Comparison of ENCODE assay signal across 10 cellular contexts in the genomic region with DNA sequence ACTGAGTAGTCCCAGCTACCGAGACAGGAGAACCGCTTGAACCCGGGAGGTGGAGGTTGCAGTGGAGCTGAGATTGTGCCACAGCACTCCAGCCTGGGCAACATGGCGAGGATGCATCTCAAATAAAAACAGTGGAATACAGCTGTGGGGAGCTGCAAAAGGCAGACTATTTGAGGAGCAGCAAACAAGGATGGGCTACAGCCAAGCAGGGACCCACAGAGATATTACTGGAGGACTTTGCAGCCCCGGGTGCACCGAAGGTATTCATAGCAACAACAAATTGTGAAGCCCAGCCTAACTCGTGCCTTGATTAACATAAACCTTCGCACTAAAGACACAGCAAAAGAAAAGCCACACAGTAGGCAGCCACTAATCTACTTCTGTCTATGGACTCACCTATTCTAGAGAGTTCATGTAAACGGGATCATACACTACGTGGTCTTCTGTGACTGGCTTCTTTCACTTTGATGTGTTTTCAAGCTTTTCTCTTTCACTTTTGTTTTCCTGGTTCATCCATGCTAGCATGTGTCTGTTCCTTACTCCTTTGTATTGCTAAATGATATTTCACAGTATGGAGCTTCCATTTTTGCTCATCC. TPM values are rescaled to one million over a fixed set of nuclear protein-coding genes. Genes with fewer than 3 reads are reported as not detected.
DNase-seq lines count a peak whose midpoint lies in the region; ATAC-seq and TF ChIP-seq lines count a peak whose summit lies in the region.
"Had no signal": no experiment of that assay in that cellular context is flagged by ENCODE, and none has a peak within 500 bp of the region (broad histone marks: within the 10 kb centered on the region; RNA-seq: fewer than 3 reads in every experiment).

No MANE protein-coding gene starts in this region.

- no peaks in the 10 kb centered on the region; the same call in 1 of the 2 replicates for H3K36me3 Mint-ChIP-seq in HFFc6 (ENCODE audit: low read depth)

- peak overlapping the region; percentile 76 for H3K27ac Mint-ChIP-seq in HFFc6

- peak overlapping the region; percentile 78 for H2AFZ ChIP-seq in ACC112 (ENCODE audit: low read length, unreplicated experiment)

- no peak for TF ChIP-seq CTCF in HFFc6 (IDR thresholded peaks at IDR 0.05)
- TF ChIP-seq CTCF in VCaP (conservative IDR thresholded peaks at IDR 0.05) = no peak
- TF ChIP-seq CTCF in left lung (IDR thresholded peaks at IDR 0.05) = no peak

- peaks cover 9% of the 10 kb centered on the region for H3K4me1 ChIP-seq in ACC112 (ENCODE audit: control insufficient read depth, insufficient read depth, low read length, unreplicated experiment)
- H3K4me1 ChIP-seq in left lung = peaks cover 8 to 19% of the 10 kb centered on the region in 2 donors

- H3K4me3 ChIP-seq in ACC112 (ENCODE audit: low read depth, low read length) (peak overlapping the region; percentile 74), left lung (no peak overlapping the region)

- peaks cover 5% of the 10 kb centered on the region; the same call in 1 of the 2 replicates for H3K27me3 Mint-ChIP-seq in HFFc6 (ENCODE audit: insufficient read depth)

- intact Hi-C loops in left lung (cut with DNase I) = no loop called here

- peaks cover 60% of the 10 kb centered on the region for H3K4me1 Mint-ChIP-seq in HFFc6 (ENCODE audit: low read depth)

- H3K9me3 Mint-ChIP-seq in HFFc6 = no peaks in the 10 kb centered on the region

- H3K36me3 ChIP-seq in ACC112 (ENCODE audit: insufficient read depth, low read length) (no peaks in the 10 kb centered on the region), left lung (no peaks in the 10 kb centered on the region)

- no peak for ATAC-seq in left lung
- ATAC-seq in HG03139 (IDR thresholded peaks at IDR 0.05; ENCODE audit: unreplicated experiment) = no peak
- ATAC-seq in HG02938 (IDR thresholded peaks at IDR 0.05; ENCODE audit: unreplicated experiment) = no peak

- no peaks in the 10 kb centered on the region for H3K9me3 ChIP-seq in left lung

- DNase-seq in HFFc6 = no peak
- DNase-seq in left lung = no peak
- DNase-seq in NOMO-1 (lab: John Stamatoyannopoulos, UW; ENCODE audit: unreplicated experiment in 2 of 2) = no peak
- no peak for DNase-seq in stimulated activated CD4-positive, alpha-beta T cell treated with anti-CD3 and anti-CD28 coated beads, Interleukin-12 subunit alpha, Interleukin-12 subunit beta, amount 100 ng/mL, for 4 hours
- DNase-seq: activated gamma-delta T cell treated with Interleukin-2 at 50 U/mL for 16 hours, DMS79 had no signal

- H3K4me3 Mint-ChIP-seq in HFFc6 = peak overlapping the region; percentile 71; the same call in 1 of the 2 replicates

- H3K27ac ChIP-seq in ACC112 (ENCODE audit: low read depth, low read length) (peak overlapping the region; percentile 5; the same call in 1 of the 2 replicates), VCaP (peak overlapping the region; percentile 69), left lung (peak overlapping the region; percentile 53 to 60)

- H3K79me2 ChIP-seq in ACC112 (ENCODE audit: control insufficient read depth, insufficient read depth, low read length, unreplicated experiment) = no peaks in the 10 kb centered on the region

- H3K27me3 ChIP-seq in ACC112 (ENCODE audit: insufficient read depth, low read length) (no peaks in the 10 kb centered on the region), left lung (no peaks in the 10 kb centered on the region)

RNA-seq across cellular contexts. Expression of a gene that starts 34.0 kb away (rescaled TPM):
- total RNA-seq in HFFc6 (2021; fragmentation: NEBNext Ultra II Directional; extraction: Animal tissue kit (Norgen Biotek cat#: 25700)) = 10 to 100 TPM; 10.4 to 23.2 (median 21.3) TPM
- total RNA-seq in left lung = 100 to 1,000 TPM in 1 of 2 donors, 10 to 100 TPM in 1; 62.1 to 124 TPM

Comparison
In these comparisons a context has a peak if more than half of its experiments do, and no peak if none do; other contexts are left out.
1. H3K27ac ChIP-seq: peak in every context shown above with its lines; median percentile 69 in VCaP; 56 in left lung; 5 in ACC112.